In genomic region chr19:41376241-41376997, GRCh38 we compare ENCODE assay signal across 1 cellular context.
TF ChIP-seq lines count a peak whose summit lies in the region.

TSS of gene TMEM91 (plus strand) at chr19:41376533. CDS start at chr19:41378310, 1,777 bp downstream.

TF ChIP-seq in HepG2, 621 proteins besides CTCF, POLR2A, EP300 and RAD21 (continued from another document and continues in another):
- TF ChIP-seq GATAD2A (CRISPR knock-in tag; IDR thresholded peaks at IDR 0.05), result 0 out of 2 replicates have a peak, but pooled peaks have one; percentile 33
- TF ChIP-seq SIX4 (CRISPR knock-in tag; IDR thresholded peaks at IDR 0.05), result no peak
- peak; percentile 84; the same call in 1 of the 2 replicates for TF ChIP-seq ZBTB7A (CRISPR knock-in tag; IDR thresholded peaks at IDR 0.05)
- TF ChIP-seq ZFP37 (CRISPR knock-in tag; IDR thresholded peaks at IDR 0.05; ENCODE audit: borderline replicate concordance), result no peak
- TF ChIP-seq SNRNP70 (IDR thresholded peaks at IDR 0.05; ENCODE audit: low read depth, low read length), result no peak
- TF ChIP-seq ZNF501 (CRISPR knock-in tag; IDR thresholded peaks at IDR 0.05), result peak; percentile 62; the same call in 1 of the 2 replicates
- TF ChIP-seq PPARG (CRISPR knock-in tag; conservative IDR thresholded peaks at IDR 0.05), result no peak
- no peak for TF ChIP-seq ZNF615 (CRISPR knock-in tag; IDR thresholded peaks at IDR 0.05; ENCODE audit: borderline replicate concordance)
- TF ChIP-seq, protein P1, sequence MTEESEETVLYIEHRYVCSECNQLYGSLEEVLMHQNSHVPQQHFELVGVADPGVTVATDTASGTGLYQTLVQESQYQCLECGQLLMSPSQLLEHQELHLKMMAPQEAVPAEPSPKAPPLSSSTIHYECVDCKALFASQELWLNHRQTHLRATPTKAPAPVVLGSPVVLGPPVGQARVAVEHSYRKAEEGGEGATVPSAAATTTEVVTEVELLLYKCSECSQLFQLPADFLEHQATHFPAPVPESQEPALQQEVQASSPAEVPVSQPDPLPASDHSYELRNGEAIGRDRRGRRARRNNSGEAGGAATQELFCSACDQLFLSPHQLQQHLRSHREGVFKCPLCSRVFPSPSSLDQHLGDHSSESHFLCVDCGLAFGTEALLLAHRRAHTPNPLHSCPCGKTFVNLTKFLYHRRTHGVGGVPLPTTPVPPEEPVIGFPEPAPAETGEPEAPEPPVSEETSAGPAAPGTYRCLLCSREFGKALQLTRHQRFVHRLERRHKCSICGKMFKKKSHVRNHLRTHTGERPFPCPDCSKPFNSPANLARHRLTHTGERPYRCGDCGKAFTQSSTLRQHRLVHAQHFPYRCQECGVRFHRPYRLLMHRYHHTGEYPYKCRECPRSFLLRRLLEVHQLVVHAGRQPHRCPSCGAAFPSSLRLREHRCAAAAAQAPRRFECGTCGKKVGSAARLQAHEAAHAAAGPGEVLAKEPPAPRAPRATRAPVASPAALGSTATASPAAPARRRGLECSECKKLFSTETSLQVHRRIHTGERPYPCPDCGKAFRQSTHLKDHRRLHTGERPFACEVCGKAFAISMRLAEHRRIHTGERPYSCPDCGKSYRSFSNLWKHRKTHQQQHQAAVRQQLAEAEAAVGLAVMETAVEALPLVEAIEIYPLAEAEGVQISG (CRISPR knock-in tag; IDR thresholded peaks at IDR 0.05), result no peak
- peak; percentile 58; the same call in 1 of the 2 replicates for TF ChIP-seq YEATS4 (CRISPR knock-in tag; IDR thresholded peaks at IDR 0.05; ENCODE audit: borderline replicate concordance)
- TF ChIP-seq SIN3B (IDR thresholded peaks at IDR 0.05; ENCODE audit: low read length), result no peak
- TF ChIP-seq ZNF407 (CRISPR knock-in tag; IDR thresholded peaks at IDR 0.05; ENCODE audit: not compliant biosample characterization), result no peak
- peak; percentile 38; the same call in 1 of the 2 replicates for TF ChIP-seq NFKB2 (CRISPR knock-in tag; IDR thresholded peaks at IDR 0.05; ENCODE audit: borderline replicate concordance)
- 0 out of 2 replicates have a peak, but pooled peaks have one; percentile 33 for TF ChIP-seq ZNF605 (CRISPR knock-in tag; IDR thresholded peaks at IDR 0.05)
- TF ChIP-seq ZBTB46 (CRISPR knock-in tag; IDR thresholded peaks at IDR 0.05; ENCODE audit: borderline replicate concordance), result no peak
- TF ChIP-seq ZNF777 (CRISPR knock-in tag; IDR thresholded peaks at IDR 0.05), result peak; percentile 58; the same call in 1 of the 2 replicates
- TF ChIP-seq TARDBP (CRISPR knock-in tag; IDR thresholded peaks at IDR 0.05), result no peak
- peak; percentile 8; the same call in 1 of the 2 replicates for TF ChIP-seq ZNF274 (CRISPR knock-in tag; IDR thresholded peaks at IDR 0.05)
- no peak for TF ChIP-seq SNAPC2 (CRISPR knock-in tag; IDR thresholded peaks at IDR 0.05)
- TF ChIP-seq, protein P2, sequence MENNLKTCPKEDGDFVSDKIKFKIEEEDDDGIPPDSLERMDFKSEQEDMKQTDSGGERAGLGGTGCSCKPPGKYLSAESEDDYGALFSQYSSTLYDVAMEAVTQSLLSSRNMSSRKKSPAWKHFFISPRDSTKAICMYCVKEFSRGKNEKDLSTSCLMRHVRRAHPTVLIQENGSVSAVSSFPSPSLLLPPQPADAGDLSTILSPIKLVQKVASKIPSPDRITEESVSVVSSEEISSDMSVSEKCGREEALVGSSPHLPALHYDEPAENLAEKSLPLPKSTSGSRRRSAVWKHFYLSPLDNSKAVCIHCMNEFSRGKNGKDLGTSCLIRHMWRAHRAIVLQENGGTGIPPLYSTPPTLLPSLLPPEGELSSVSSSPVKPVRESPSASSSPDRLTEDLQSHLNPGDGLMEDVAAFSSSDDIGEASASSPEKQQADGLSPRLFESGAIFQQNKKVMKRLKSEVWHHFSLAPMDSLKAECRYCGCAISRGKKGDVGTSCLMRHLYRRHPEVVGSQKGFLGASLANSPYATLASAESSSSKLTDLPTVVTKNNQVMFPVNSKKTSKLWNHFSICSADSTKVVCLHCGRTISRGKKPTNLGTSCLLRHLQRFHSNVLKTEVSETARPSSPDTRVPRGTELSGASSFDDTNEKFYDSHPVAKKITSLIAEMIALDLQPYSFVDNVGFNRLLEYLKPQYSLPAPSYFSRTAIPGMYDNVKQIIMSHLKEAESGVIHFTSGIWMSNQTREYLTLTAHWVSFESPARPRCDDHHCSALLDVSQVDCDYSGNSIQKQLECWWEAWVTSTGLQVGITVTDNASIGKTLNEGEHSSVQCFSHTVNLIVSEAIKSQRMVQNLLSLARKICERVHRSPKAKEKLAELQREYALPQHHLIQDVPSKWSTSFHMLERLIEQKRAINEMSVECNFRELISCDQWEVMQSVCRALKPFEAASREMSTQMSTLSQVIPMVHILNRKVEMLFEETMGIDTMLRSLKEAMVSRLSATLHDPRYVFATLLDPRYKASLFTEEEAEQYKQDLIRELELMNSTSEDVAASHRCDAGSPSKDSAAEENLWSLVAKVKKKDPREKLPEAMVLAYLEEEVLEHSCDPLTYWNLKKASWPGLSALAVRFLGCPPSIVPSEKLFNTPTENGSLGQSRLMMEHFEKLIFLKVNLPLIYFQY (CRISPR knock-in tag; IDR thresholded peaks at IDR 0.05; ENCODE audit: borderline replicate concordance), result no peak
- TF ChIP-seq ZNF678 (CRISPR knock-in tag; IDR thresholded peaks at IDR 0.05), result no peak
- TF ChIP-seq ZNF225 (CRISPR knock-in tag; IDR thresholded peaks at IDR 0.05), result no peak
- TF ChIP-seq, protein P3, sequence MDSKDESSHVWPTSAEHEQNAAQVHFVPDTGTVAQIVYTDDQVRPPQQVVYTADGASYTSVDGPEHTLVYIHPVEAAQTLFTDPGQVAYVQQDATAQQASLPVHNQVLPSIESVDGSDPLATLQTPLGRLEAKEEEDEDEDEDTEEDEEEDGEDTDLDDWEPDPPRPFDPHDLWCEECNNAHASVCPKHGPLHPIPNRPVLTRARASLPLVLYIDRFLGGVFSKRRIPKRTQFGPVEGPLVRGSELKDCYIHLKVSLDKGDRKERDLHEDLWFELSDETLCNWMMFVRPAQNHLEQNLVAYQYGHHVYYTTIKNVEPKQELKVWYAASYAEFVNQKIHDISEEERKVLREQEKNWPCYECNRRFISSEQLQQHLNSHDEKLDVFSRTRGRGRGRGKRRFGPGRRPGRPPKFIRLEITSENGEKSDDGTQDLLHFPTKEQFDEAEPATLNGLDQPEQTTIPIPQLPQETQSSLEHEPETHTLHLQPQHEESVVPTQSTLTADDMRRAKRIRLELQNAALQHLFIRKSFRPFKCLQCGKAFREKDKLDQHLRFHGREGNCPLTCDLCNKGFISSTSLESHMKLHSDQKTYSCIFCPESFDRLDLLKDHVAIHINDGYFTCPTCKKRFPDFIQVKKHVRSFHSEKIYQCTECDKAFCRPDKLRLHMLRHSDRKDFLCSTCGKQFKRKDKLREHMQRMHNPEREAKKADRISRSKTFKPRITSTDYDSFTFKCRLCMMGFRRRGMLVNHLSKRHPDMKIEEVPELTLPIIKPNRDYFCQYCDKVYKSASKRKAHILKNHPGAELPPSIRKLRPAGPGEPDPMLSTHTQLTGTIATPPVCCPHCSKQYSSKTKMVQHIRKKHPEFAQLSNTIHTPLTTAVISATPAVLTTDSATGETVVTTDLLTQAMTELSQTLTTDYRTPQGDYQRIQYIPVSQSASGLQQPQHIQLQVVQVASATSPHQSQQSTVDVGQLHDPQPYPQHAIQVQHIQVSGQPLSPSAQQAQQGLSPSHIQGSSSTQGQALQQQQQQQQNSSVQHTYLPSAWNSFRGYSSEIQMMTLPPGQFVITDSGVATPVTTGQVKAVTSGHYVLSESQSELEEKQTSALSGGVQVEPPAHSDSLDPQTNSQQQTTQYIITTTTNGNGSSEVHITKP (CRISPR knock-in tag; IDR thresholded peaks at IDR 0.05; ENCODE audit: low read depth), result no peak
- TF ChIP-seq CEBPB (IDR thresholded peaks at IDR 0.05; ENCODE audit: borderline replicate concordance, low read depth, low read length), result peak; percentile 91
- 0 out of 2 replicates have a peak, but pooled peaks have one; percentile 73 for TF ChIP-seq GLI4 (CRISPR knock-in tag; IDR thresholded peaks at IDR 0.05; ENCODE audit: borderline replicate concordance)
- peak; percentile 90 for TF ChIP-seq CEBPG (CRISPR knock-in tag; IDR thresholded peaks at IDR 0.05)
- peak; percentile 97 for TF ChIP-seq AGO2 (optimal IDR thresholded peaks at IDR 0.05; ENCODE audit: low read depth, low read length)
- no peak for TF ChIP-seq ZNF430 (CRISPR knock-in tag; IDR thresholded peaks at IDR 0.05)
- TF ChIP-seq, protein P4, sequence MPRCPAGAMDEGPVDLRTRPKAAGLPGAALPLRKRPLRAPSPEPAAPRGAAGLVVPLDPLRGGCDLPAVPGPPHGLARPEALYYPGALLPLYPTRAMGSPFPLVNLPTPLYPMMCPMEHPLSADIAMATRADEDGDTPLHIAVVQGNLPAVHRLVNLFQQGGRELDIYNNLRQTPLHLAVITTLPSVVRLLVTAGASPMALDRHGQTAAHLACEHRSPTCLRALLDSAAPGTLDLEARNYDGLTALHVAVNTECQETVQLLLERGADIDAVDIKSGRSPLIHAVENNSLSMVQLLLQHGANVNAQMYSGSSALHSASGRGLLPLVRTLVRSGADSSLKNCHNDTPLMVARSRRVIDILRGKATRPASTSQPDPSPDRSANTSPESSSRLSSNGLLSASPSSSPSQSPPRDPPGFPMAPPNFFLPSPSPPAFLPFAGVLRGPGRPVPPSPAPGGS (CRISPR knock-in tag; IDR thresholded peaks at IDR 0.05), result peak; percentile 44; the same call in 1 of the 2 replicates
- TF ChIP-seq SRF (IDR thresholded peaks at IDR 0.05; ENCODE audit: low read depth, low read length), result no peak
- peak; percentile 17; the same call in 1 of the 2 replicates for TF ChIP-seq ZNF160 (CRISPR knock-in tag; IDR thresholded peaks at IDR 0.05)
- no peak for TF ChIP-seq ZMYM4 (CRISPR knock-in tag; IDR thresholded peaks at IDR 0.05)
- TF ChIP-seq SUZ12 (IDR thresholded peaks at IDR 0.05; ENCODE audit: low read depth, low read length), result no peak
- TF ChIP-seq ZFX (CRISPR knock-in tag; IDR thresholded peaks at IDR 0.05; ENCODE audit: low read depth), result no peak; the same call in 1 of the 2 replicates
- TF ChIP-seq KDM5B (CRISPR knock-in tag; IDR thresholded peaks at IDR 0.05; ENCODE audit: borderline replicate concordance), result peak; percentile 81; the same call in 1 of the 2 replicates
- no peak for TF ChIP-seq SP1 (IDR thresholded peaks at IDR 0.05)
- TF ChIP-seq SP1 (CRISPR knock-in tag; IDR thresholded peaks at IDR 0.05), result peak; percentile 26; the same call in 1 of the 2 replicates
- no peak for TF ChIP-seq DR1 (CRISPR knock-in tag; IDR thresholded peaks at IDR 0.05)
